1 cellular context compared by ENCODE assay signal in genomic region chr12:48061943-48062719, GRCh38.
TF ChIP-seq lines count a peak whose summit lies in the region.

No MANE protein-coding gene starts in this region.

TF ChIP-seq in H1, 55 proteins besides CTCF, POLR2A, EP300 and RAD21:
- no peak for TF ChIP-seq BACH1 (IDR thresholded peaks at IDR 0.05; ENCODE audit: low read length)
TF ChIP-seq in H1: peak in this region for 0.
